Comparison of ENCODE assay signal across 2 cellular contexts in the genomic region with DNA sequence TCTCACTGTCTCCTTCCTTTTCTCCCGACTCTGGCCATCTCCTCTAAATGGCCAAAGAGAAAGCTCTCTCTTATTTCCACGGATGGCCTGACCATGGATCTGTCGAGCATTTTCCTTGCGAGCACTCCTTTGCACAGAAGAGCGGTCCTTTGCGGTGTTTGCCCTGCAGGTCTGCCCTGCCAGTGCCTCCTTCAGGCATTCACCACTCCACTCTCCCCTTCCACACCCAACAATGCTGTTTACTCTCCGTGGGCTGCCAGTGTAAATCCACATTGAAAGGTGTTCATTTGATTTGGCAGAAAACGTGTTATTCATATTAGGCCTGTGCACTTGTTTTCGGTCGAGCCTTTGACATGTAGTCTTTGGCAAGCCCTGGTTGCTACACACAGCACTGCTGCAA.
TF ChIP-seq lines count a peak whose summit lies in the region.

No MANE protein-coding gene starts in this region.

TF ChIP-seq in HEK293, 187 proteins besides CTCF, POLR2A, EP300 and RAD21:
- no peak for TF ChIP-seq HIC1 (tag by site-specific recombination; IDR thresholded peaks at IDR 0.05)
- no peak for TF ChIP-seq ZNF324 (tag by site-specific recombination; IDR thresholded peaks at IDR 0.05)
- TF ChIP-seq ZNF280C (tag by site-specific recombination; IDR thresholded peaks at IDR 0.05) = no peak
- no peak for TF ChIP-seq ZNF768 (tag by site-specific recombination; IDR thresholded peaks at IDR 0.05)
- TF ChIP-seq ZNF18 (tag by site-specific recombination; IDR thresholded peaks at IDR 0.05) = no peak
- TF ChIP-seq ZNF555 (tag by site-specific recombination; conservative IDR thresholded peaks at IDR 0.05) = no peak

TF ChIP-seq in H1, 55 proteins besides CTCF, POLR2A, EP300 and RAD21:
- TF ChIP-seq RFX5 (IDR thresholded peaks at IDR 0.05; ENCODE audit: borderline replicate concordance, low read depth, low read length) = no peak
- TF ChIP-seq JUND (IDR thresholded peaks at IDR 0.05; ENCODE audit: low read length) = no peak
- no peak for TF ChIP-seq TAF7 (optimal IDR thresholded peaks at IDR 0.05; ENCODE audit: borderline replicate concordance, low read depth, low read length)
- TF ChIP-seq RNF2 (IDR thresholded peaks at IDR 0.05; ENCODE audit: borderline replicate concordance, low read depth, low read length, missing control alignments, poor library complexity, severe bottlenecking) = no peak
- no peak for TF ChIP-seq HDAC2 (IDR thresholded peaks at IDR 0.05; ENCODE audit: borderline replicate concordance in 1 of 2, low read depth in 2 of 2, low read length in 2 of 2)
TF ChIP-seq in H1: peak in this region for 0.
